Comparison of ENCODE assay signal across 8 cellular contexts in genomic region chr9:128550770-128551651, GRCh38. TPM values are rescaled to one million over a fixed set of nuclear protein-coding genes. Genes with fewer than 3 reads are reported as not detected.
DNase-seq lines count a peak whose midpoint lies in the region; ATAC-seq and TF ChIP-seq lines count a peak whose summit lies in the region.

No MANE protein-coding gene starts in this region.

- H3K4me2 ChIP-seq in parathyroid adenoma (ENCODE audit: low read length): no peak overlapping the region

- H3K36me3 ChIP-seq in left ventricle myocardium inferior: no peaks in the 10 kb centered on the region
- no peaks in the 10 kb centered on the region for H3K36me3 ChIP-seq in parathyroid adenoma (ENCODE audit: control insufficient read depth, insufficient read depth, low read length)

- peaks cover 26% of the 10 kb centered on the region for H3K4me1 Mint-ChIP-seq in stimulated activated naive CD8-positive, alpha-beta T cell treated with anti-CD3 and anti-CD28 coated beads, Interleukin-15, Interleukin-2, amounts not matched to agents 100 ng/mL and 50 ng/mL, for 24 hours (ENCODE audit: low read depth)

- H3K27ac Mint-ChIP-seq in stimulated activated naive CD8-positive, alpha-beta T cell treated with anti-CD3 and anti-CD28 coated beads, Interleukin-15, Interleukin-2, amounts not matched to agents 100 ng/mL and 50 ng/mL, for 24 hours: peak overlapping the region; percentile 88
- H3K27ac Mint-ChIP-seq in activated naive CD4-positive, alpha-beta T cell treated with anti-CD3 and anti-CD28 coated beads, Interleukin-2, amount 50 U/mL, for 72 hours: peak overlapping the region; percentile 92 to 98

- H3K36me3 Mint-ChIP-seq in stimulated activated naive CD8-positive, alpha-beta T cell treated with anti-CD3 and anti-CD28 coated beads, Interleukin-15, Interleukin-2, amounts not matched to agents 100 ng/mL and 50 ng/mL, for 24 hours (ENCODE audit: low read depth): no peaks in the 10 kb centered on the region
- H3K36me3 Mint-ChIP-seq in activated naive CD4-positive, alpha-beta T cell treated with anti-CD3 and anti-CD28 coated beads, Interleukin-2, amount 50 U/mL, for 72 hours: peaks cover 0 to 7% of the 10 kb centered on the region in 2 donors

- peaks cover 70% of the 10 kb centered on the region for H3K4me1 ChIP-seq in left ventricle myocardium inferior
- H3K4me1 ChIP-seq in parathyroid adenoma: peaks cover 9% of the 10 kb centered on the region

- no peaks in the 10 kb centered on the region for H3K9me3 Mint-ChIP-seq in stimulated activated naive CD8-positive, alpha-beta T cell treated with anti-CD3 and anti-CD28 coated beads, Interleukin-15, Interleukin-2, amounts not matched to agents 100 ng/mL and 50 ng/mL, for 24 hours
- no peaks in the 10 kb centered on the region for H3K9me3 Mint-ChIP-seq in activated naive CD4-positive, alpha-beta T cell treated with anti-CD3 and anti-CD28 coated beads, Interleukin-2, amount 50 U/mL, for 72 hours

- intact Hi-C loops in left ventricle myocardium inferior (cut with micrococcal nuclease): no loop called here

- ATAC-seq in stimulated activated naive CD8-positive, alpha-beta T cell treated with anti-CD3 and anti-CD28 coated beads, Interleukin-15, Interleukin-2, amounts not matched to agents 100 U/mL and 50 U/mL, for 24 hours: no peak
- no peak for ATAC-seq in activated naive CD4-positive, alpha-beta T cell treated with anti-CD3 and anti-CD28 coated beads, Interleukin-2, amount 50 U/mL, for 72 hours
- ATAC-seq in GM19023 (IDR thresholded peaks at IDR 0.05; ENCODE audit: unreplicated experiment): no peak
- no peak for ATAC-seq in HG03342 (IDR thresholded peaks at IDR 0.05; ENCODE audit: unreplicated experiment)

- H3K4me3 ChIP-seq in left ventricle myocardium inferior: peak overlapping the region; percentile 99
- peak overlapping the region; percentile 69 for H3K4me3 ChIP-seq in parathyroid adenoma (ENCODE audit: low read depth, low read length)

- H3K27me3 ChIP-seq in left ventricle myocardium inferior (ENCODE audit: low read depth) (no peaks in the 10 kb centered on the region), parathyroid adenoma (ENCODE audit: control insufficient read depth, insufficient read depth, low read length) (no peaks in the 10 kb centered on the region)

- H3K27me3 Mint-ChIP-seq in stimulated activated naive CD8-positive, alpha-beta T cell treated with anti-CD3 and anti-CD28 coated beads, Interleukin-15, Interleukin-2, amounts not matched to agents 100 ng/mL and 50 ng/mL, for 24 hours: no peaks in the 10 kb centered on the region

- TF ChIP-seq CTCF in left ventricle myocardium inferior (IDR thresholded peaks at IDR 0.05; ENCODE audit: borderline replicate concordance) (no peak), parathyroid adenoma (IDR thresholded peaks at IDR 0.05) (no peak)

- H3K27ac ChIP-seq in left ventricle myocardium inferior (replicated peaks) (peak overlapping the region; percentile 100), parathyroid adenoma (peak overlapping the region; percentile 81)

- peak overlapping the region; percentile 79 for H2AFZ ChIP-seq in parathyroid adenoma

- DNase-seq in stimulated activated naive CD8-positive, alpha-beta T cell treated with anti-CD3 and anti-CD28 coated beads, Interleukin-15, Interleukin-2, amounts not matched to agents 100 U/mL and 50 U/mL, for 24 hours: no peak
- no peak for DNase-seq in activated naive CD4-positive, alpha-beta T cell treated with anti-CD3 and anti-CD28 coated beads, Interleukin-2, amount 50 U/mL, for 72 hours (ENCODE audit: low spot score in 2 of 2)
- DNase-seq in left ventricle myocardium inferior (peak; percentile 45), DMS53 (lab: John Stamatoyannopoulos, UW) (no peak)

- H3K4me3 Mint-ChIP-seq in stimulated activated naive CD8-positive, alpha-beta T cell treated with anti-CD3 and anti-CD28 coated beads, Interleukin-15, Interleukin-2, amounts not matched to agents 100 ng/mL and 50 ng/mL, for 24 hours: peak overlapping the region; percentile 88

- H3K9me3 ChIP-seq in left ventricle myocardium inferior (replicated peaks) (no peaks in the 10 kb centered on the region), parathyroid adenoma (ENCODE audit: control insufficient read depth, low read length) (no peaks in the 10 kb centered on the region)

- no peaks in the 10 kb centered on the region for H3K79me2 ChIP-seq in parathyroid adenoma

- H3K9ac ChIP-seq in parathyroid adenoma: no peak overlapping the region

RNA-seq across cellular contexts. Expression of gene SPTAN1, which starts 1.4 kb away (rescaled TPM):
- total RNA-seq in activated naive CD4-positive, alpha-beta T cell treated with anti-CD3 and anti-CD28 coated beads, Interleukin-2, amount 50 U/mL, for 72 hours: 100 to 1,000 TPM; 242 to 278 TPM
- 269 TPM for total RNA-seq in left ventricle myocardium inferior

RNA-seq across cellular contexts. Expression of gene GLE1, which starts 46.5 kb away (rescaled TPM):
- 10 to 100 TPM; 51.4 to 57.0 TPM for total RNA-seq in activated naive CD4-positive, alpha-beta T cell treated with anti-CD3 and anti-CD28 coated beads, Interleukin-2, amount 50 U/mL, for 72 hours
- 18.8 TPM for total RNA-seq in left ventricle myocardium inferior
